ENCODE assay signal across 1 cellular context in genomic region chr16:28905229-28905754, GRCh38.
TF ChIP-seq lines count a peak whose summit lies in the region.

No MANE protein-coding gene starts in this region.

TF ChIP-seq in GM23338, 12 proteins besides CTCF, POLR2A, EP300 and RAD21 (continued from another document):
- no peak for TF ChIP-seq ZNF462 (CRISPR knock-in tag; IDR thresholded peaks at IDR 0.05)
